Comparison of ENCODE assay signal across 9 cellular contexts in the genomic region with DNA sequence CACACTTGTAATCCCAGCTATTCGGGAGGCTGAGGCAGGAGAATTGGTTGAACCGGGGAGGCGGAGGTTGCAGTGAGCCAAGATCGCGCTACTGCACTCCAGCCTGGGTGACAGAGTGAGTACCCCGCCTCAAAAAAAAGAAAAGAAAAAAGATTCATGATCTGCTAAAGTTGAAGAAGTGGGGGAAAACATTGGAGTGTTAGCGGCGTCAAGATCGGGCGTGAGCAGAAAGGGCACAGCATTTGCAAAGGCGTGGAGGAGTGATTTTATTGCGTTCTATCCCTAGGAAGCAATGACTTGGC. TPM values are rescaled to one million over a fixed set of nuclear protein-coding genes. Genes with fewer than 3 reads are reported as not detected.
DNase-seq lines count a peak whose midpoint lies in the region; ATAC-seq and TF ChIP-seq lines count a peak whose summit lies in the region.
"Had no signal": no experiment of that assay in that cellular context is flagged by ENCODE, and none has a peak within 500 bp of the region (broad histone marks: within the 10 kb centered on the region; RNA-seq: fewer than 3 reads in every experiment).

No MANE protein-coding gene starts in this region.

- peak overlapping the region; percentile 73 for H3K27ac Mint-ChIP-seq in central memory CD8-positive, alpha-beta T cell (ENCODE audit: low read depth)
- H3K27ac Mint-ChIP-seq in naive thymus-derived CD4-positive, alpha-beta T cell: peak overlapping the region; percentile 70 to 94 (median 90)

- POLR2A ChIA-PET in AG04450 (lab: Yijun Ruan, JAX): interaction anchor here (0.6 to 1.7 kb wide), 6 partner anchors 15 to 353 kb away, joined by 3 to 10 read pairs (median 5); a partner anchor contains a TSS
- POLR2A ChIA-PET in naive thymus-derived CD4-positive, alpha-beta T cell (lab: Charles Lee): interaction anchor here (0.6 to 3.8 kb wide), 17 partner anchors 10 to 621 kb away, joined by 3 to 22 read pairs (median 4); a partner anchor contains a TSS

- peak overlapping the region; percentile 44 for H3K4me3 ChIP-seq in AG04450 (ENCODE audit: low read depth, low read length)
- peak overlapping the region; percentile 34 for H3K4me3 ChIP-seq in HUES64 (ENCODE audit: low read length)
- H3K4me3 ChIP-seq in naive thymus-derived CD4-positive, alpha-beta T cell (ENCODE audit: low read length): peak overlapping the region; percentile 15
- H3K4me3 ChIP-seq: body of pancreas had no signal

- intact Hi-C loops in naive thymus-derived CD4-positive, alpha-beta T cell (cut with micrococcal nuclease): loop anchor here (1.0 to 5.0 kb wide), 19 partner anchors 14 to 718 kb away; a partner anchor contains a TSS

- 42% methylated on average over 12 of the region's 12 CpGs for WGBS in HUES64

- H3K9me3 ChIP-seq in AG04450 (ENCODE audit: control insufficient read depth, insufficient read depth, low read length) (no peaks in the 10 kb centered on the region), HUES64 (ENCODE audit: insufficient read depth, low read depth, low read length) (no peaks in the 10 kb centered on the region)
- no peaks in the 10 kb centered on the region for H3K9me3 ChIP-seq in naive thymus-derived CD4-positive, alpha-beta T cell (ENCODE audit: control insufficient read depth in 2 of 3, low read length in 3 of 3)
- H3K9me3 ChIP-seq: body of pancreas had no signal

- CTCF ChIA-PET in AG04450 (lab: Charles Lee): interaction anchor here (0.6 to 7.2 kb wide), 24 partner anchors 9 to 238 kb away, joined by 3 to 114 read pairs (median 4); a partner anchor contains a TSS
- CTCF ChIA-PET in naive thymus-derived CD4-positive, alpha-beta T cell (lab: Charles Lee): interaction anchor here (0.5 to 3.4 kb wide), 23 partner anchors 14 to 219 kb away, joined by 3 to 39 read pairs (median 4); a partner anchor contains a TSS

- peak overlapping the region; percentile 42; the same call in 1 of the 2 replicates for H3K9ac ChIP-seq in HUES64 (ENCODE audit: low read depth, low read length)

- H3K36me3 ChIP-seq in HUES64 (ENCODE audit: insufficient read depth, low read length): peaks cover 19% of the 10 kb centered on the region
- peaks cover 0 to 22% (median 0%) of the 10 kb centered on the region in 3 experiments for H3K36me3 ChIP-seq in naive thymus-derived CD4-positive, alpha-beta T cell (ENCODE audit: control insufficient read depth in 2 of 3, insufficient read depth in 3 of 3, low read length in 3 of 3)

- TF ChIP-seq CTCF in AG04450 (IDR thresholded peaks at IDR 0.05; ENCODE audit: low read depth, low read length) (no peak), GM20000 (IDR thresholded peaks at IDR 0.05; ENCODE audit: extremely low read depth, missing control alignments) (no peak)

- no peaks in the 10 kb centered on the region for H3K27me3 ChIP-seq in AG04450 (ENCODE audit: control insufficient read depth, insufficient read depth, low read length)
- no peaks in the 10 kb centered on the region for H3K27me3 ChIP-seq in HUES64 (ENCODE audit: insufficient read depth, low read length)
- H3K27me3 ChIP-seq in naive thymus-derived CD4-positive, alpha-beta T cell (ENCODE audit: control insufficient read depth in 2 of 2, insufficient read depth in 2 of 2, low read length in 2 of 2): no peaks in the 10 kb centered on the region
- H3K27me3 ChIP-seq: body of pancreas had no signal

- peak overlapping the region; percentile 98 for H3K4me3 Mint-ChIP-seq in central memory CD8-positive, alpha-beta T cell
- H3K4me3 Mint-ChIP-seq in naive thymus-derived CD4-positive, alpha-beta T cell: peak overlapping the region; percentile 76 to 98 (median 94)

- DNase-seq in AG04450 (ENCODE audit: low read depth, low spot score) (no peak), GM20000 (ENCODE audit: low spot score) (no peak)
- no peak for DNase-seq in central memory CD8-positive, alpha-beta T cell (ENCODE audit: low spot score in 2 of 2)
- no peak for DNase-seq in naive thymus-derived CD4-positive, alpha-beta T cell

- H3K27me3 Mint-ChIP-seq in central memory CD8-positive, alpha-beta T cell: no peaks in the 10 kb centered on the region
- no peaks in the 10 kb centered on the region for H3K27me3 Mint-ChIP-seq in naive thymus-derived CD4-positive, alpha-beta T cell

- H3K36me3 Mint-ChIP-seq in central memory CD8-positive, alpha-beta T cell (ENCODE audit: insufficient read depth): peaks cover 14% of the 10 kb centered on the region
- peaks cover 0 to 10% (median 3%) of the 10 kb centered on the region in 5 donors for H3K36me3 Mint-ChIP-seq in naive thymus-derived CD4-positive, alpha-beta T cell

- H3K27ac ChIP-seq in AG04450 (ENCODE audit: low read depth, low read length) (no peak overlapping the region), HUES64 (ENCODE audit: low read depth, low read length) (no peak overlapping the region)
- peak overlapping the region; percentile 5 for H3K27ac ChIP-seq in naive thymus-derived CD4-positive, alpha-beta T cell (ENCODE audit: low read depth, low read length)

- no peaks in the 10 kb centered on the region for H3K9me3 Mint-ChIP-seq in central memory CD8-positive, alpha-beta T cell
- H3K9me3 Mint-ChIP-seq in naive thymus-derived CD4-positive, alpha-beta T cell: no peaks in the 10 kb centered on the region

- 0 out of 2 replicates have a peak, but pooled peaks cover 7% of the 10 kb centered on the region for H3K4me1 ChIP-seq in HUES64 (ENCODE audit: insufficient read depth, low read length)
- H3K4me1 ChIP-seq in naive thymus-derived CD4-positive, alpha-beta T cell (ENCODE audit: control insufficient read depth in 2 of 2, insufficient read depth in 2 of 2, low read length in 2 of 2): peaks cover 23 to 30% of the 10 kb centered on the region in 2 donors

- ATAC-seq in central memory CD8-positive, alpha-beta T cell (replicated peaks; ENCODE audit: extremely low read depth, poor library complexity, severe bottlenecking): no peak
- ATAC-seq in naive thymus-derived CD4-positive, alpha-beta T cell: no peak
- no peak for ATAC-seq in GM19452 (IDR thresholded peaks at IDR 0.05; ENCODE audit: unreplicated experiment)
- ATAC-seq in GM21381 (IDR thresholded peaks at IDR 0.05; ENCODE audit: unreplicated experiment): no peak
- no peak for ATAC-seq in HG03460 (IDR thresholded peaks at IDR 0.05; ENCODE audit: unreplicated experiment)

- H3K4me1 Mint-ChIP-seq in central memory CD8-positive, alpha-beta T cell: peaks cover 43% of the 10 kb centered on the region
- H3K4me1 Mint-ChIP-seq in naive thymus-derived CD4-positive, alpha-beta T cell: peaks cover 19 to 42% (median 34%) of the 10 kb centered on the region in 7 donors

RNA-seq across cellular contexts. Expression of a gene that starts 0.9 kb away (rescaled TPM):
- 36.9 and 49.1 TPM in 2 replicates for polyA plus RNA-seq in AG04450 (2011; rRNA removed)
- polyA minus RNA-seq in AG04450 (2011; rRNA and poly(A)+ RNA removed): 126 and 150 TPM in 2 replicates
- 70.7 TPM for polyA plus RNA-seq in HUES64 (2013, experiment 1 of 2)
- 67.0 TPM for polyA plus RNA-seq in HUES64 (2013, experiment 2 of 2)
- 100 to 1,000 TPM; 238 to 340 (median 269) TPM for total RNA-seq in naive thymus-derived CD4-positive, alpha-beta T cell
- polyA plus RNA-seq in naive thymus-derived CD4-positive, alpha-beta T cell: 100 to 1,000 TPM in 1 of 2 donors, 10 to 100 TPM in 1; 49.1 to 111 TPM

RNA-seq across cellular contexts. Expression of a gene that starts 15.8 kb away (rescaled TPM):
- 19.5 and 25.3 TPM in 2 replicates for polyA plus RNA-seq in AG04450 (2011; rRNA removed)
- polyA minus RNA-seq in AG04450 (2011; rRNA and poly(A)+ RNA removed): 7.5 and 13.6 TPM in 2 replicates
- polyA plus RNA-seq in HUES64 (2013, experiment 1 of 2): 35.8 TPM
- 30.4 TPM for polyA plus RNA-seq in HUES64 (2013, experiment 2 of 2)
- 10 to 100 TPM; 36.1 to 63.4 (median 54.9) TPM for total RNA-seq in naive thymus-derived CD4-positive, alpha-beta T cell
- polyA plus RNA-seq in naive thymus-derived CD4-positive, alpha-beta T cell: 10 to 100 TPM; 38.0 to 41.8 TPM
